34 cellular contexts compared by ENCODE assay signal in genomic region chr6:106321940-106322339, GRCh38.
"Had no signal": no experiment of that assay in that cellular context is flagged by ENCODE, and none has a peak within 500 bp of the region (broad histone marks: within the 10 kb centered on the region; RNA-seq: fewer than 3 reads in every experiment).

No MANE protein-coding gene starts in this region.

- H3K4me3 Mint-ChIP-seq: activated CD4-positive, alpha-beta T cell treated with anti-CD3 and anti-CD28 coated beads, Interleukin-2, amount 10 ng/mL, durations not matched to agents 24 days and 14 days; activated CD8-positive, alpha-beta T cell treated with anti-CD3 and anti-CD28 coated beads for 36 hours; activated naive CD4-positive, alpha-beta T cell treated with anti-CD3 and anti-CD28 coated beads for 36 hours; activated naive CD8-positive, alpha-beta T cell; activated naive CD8-positive, alpha-beta T cell treated with anti-CD3 and anti-CD28 coated beads, Interleukin-2, amount 50 U/mL, for 24 hours had no signal

- H3K27me3 Mint-ChIP-seq: activated CD8-positive, alpha-beta T cell treated with anti-CD3 and anti-CD28 coated beads for 36 hours; activated naive CD8-positive, alpha-beta T cell; brain; T-cell had no signal

- DNase-seq: activated CD4-positive, alpha-beta T cell treated with anti-CD3 and anti-CD28 coated beads, Interleukin-2, amount 10 ng/mL, durations not matched to agents 24 days and 14 days; activated CD4-positive, alpha-beta T cell treated with anti-CD3 and anti-CD28 coated beads, Interleukin-2, amount 50 U/mL, for 4 hours; activated CD8-positive, alpha-beta T cell treated with anti-CD3 and anti-CD28 coated beads for 36 hours; activated gamma-delta T cell; activated naive CD4-positive, alpha-beta T cell treated with anti-CD3 and anti-CD28 coated beads for 36 hours; activated naive CD8-positive, alpha-beta T cell treated with anti-CD3 and anti-CD28 coated beads, Interleukin-2, amount 50 U/mL, for 24 hours; activated T-cell treated with anti-CD3 and anti-CD28 coated beads, Interleukin-2, amount 50 U/mL, for 1 hour; activated T-cell treated with anti-CD3 and anti-CD28 coated beads, Interleukin-2, amount 50 U/mL, for 72 hours; anterior cingulate cortex; caudate nucleus; cerebellar nuclear complex; Karpas-422; MG63; NCI-H1048; NCI-H1436 treated with DMSO at 0.1 percent for 48 hours; NCI-H1694 treated with DMSO at 0.1 percent for 48 hours; NCI-H2029; NCI-H510A; NCI-H526; NCI-H748 treated with DMSO at 0.1 percent for 48 hours; NK-92 treated with Interleukin-12 subunit alpha and Interleukin-12 subunit beta, amount 100 ng/mL, for 24 hours; PC-3; SIG-M5; T-cell; T-helper 2 cell; T-helper 9 cell had no signal

- H3K27me3 ChIP-seq: MG63 had no signal

- H3K27ac Mint-ChIP-seq: activated CD4-positive, alpha-beta T cell treated with anti-CD3 and anti-CD28 coated beads, Interleukin-2, amount 10 ng/mL, durations not matched to agents 24 days and 14 days; activated CD8-positive, alpha-beta T cell treated with anti-CD3 and anti-CD28 coated beads for 36 hours; activated naive CD4-positive, alpha-beta T cell treated with anti-CD3 and anti-CD28 coated beads for 36 hours; activated naive CD8-positive, alpha-beta T cell; activated naive CD8-positive, alpha-beta T cell treated with anti-CD3 and anti-CD28 coated beads, Interleukin-2, amount 50 U/mL, for 24 hours; activated T-cell treated with anti-CD3 and anti-CD28 coated beads, Interleukin-2, amount 50 U/mL, for 72 hours; activated T-helper 2 cell treated with anti-CD3 and anti-CD28 coated beads, Interferon-gamma antibody, Interleukin-2, Interleukin-4, amounts not matched to agents 10 μg/mL and 5 μg/mL and 100 μg/mL, durations not matched to agents 14 hours and 24 hours and 36 hours; brain; T-cell had no signal

- H3K4me3 ChIP-seq: MG63 had no signal

- H3K36me3 Mint-ChIP-seq: brain had no signal

- ATAC-seq: activated CD8-positive, alpha-beta T cell treated with anti-CD3 and anti-CD28 coated beads for 36 hours; activated naive CD8-positive, alpha-beta T cell treated with anti-CD3 and anti-CD28 coated beads, Interleukin-2, amount 50 U/mL, for 24 hours; activated T-cell treated with anti-CD3 and anti-CD28 coated beads, Interleukin-2, amount 50 U/mL, for 72 hours; PC-3; Right ventricle myocardium inferior; SK-N-SH treated with all-trans-retinoic acid at 6 μM for 48 hours; T-cell had no signal

- H3K9me3 ChIP-seq: MG63 had no signal

- H3K27ac ChIP-seq: RWPE1 had no signal

- H3K9me3 Mint-ChIP-seq: activated CD8-positive, alpha-beta T cell treated with anti-CD3 and anti-CD28 coated beads for 36 hours; activated naive CD4-positive, alpha-beta T cell treated with anti-CD3 and anti-CD28 coated beads for 36 hours; activated naive CD8-positive, alpha-beta T cell treated with anti-CD3 and anti-CD28 coated beads, Interleukin-2, amount 50 U/mL, for 24 hours; activated T-cell treated with anti-CD3 and anti-CD28 coated beads, Interleukin-2, amount 50 U/mL, for 72 hours; activated T-helper 2 cell treated with anti-CD3 and anti-CD28 coated beads, Interferon-gamma antibody, Interleukin-2, Interleukin-4, amounts not matched to agents 10 μg/mL and 5 μg/mL and 100 μg/mL, durations not matched to agents 14 hours and 24 hours and 36 hours; T-cell had no signal

- FAIRE-seq: bronchial epithelial cell, RCC 7860 had no signal
